ENCODE assay signal across 1 cellular context in the genomic region with DNA sequence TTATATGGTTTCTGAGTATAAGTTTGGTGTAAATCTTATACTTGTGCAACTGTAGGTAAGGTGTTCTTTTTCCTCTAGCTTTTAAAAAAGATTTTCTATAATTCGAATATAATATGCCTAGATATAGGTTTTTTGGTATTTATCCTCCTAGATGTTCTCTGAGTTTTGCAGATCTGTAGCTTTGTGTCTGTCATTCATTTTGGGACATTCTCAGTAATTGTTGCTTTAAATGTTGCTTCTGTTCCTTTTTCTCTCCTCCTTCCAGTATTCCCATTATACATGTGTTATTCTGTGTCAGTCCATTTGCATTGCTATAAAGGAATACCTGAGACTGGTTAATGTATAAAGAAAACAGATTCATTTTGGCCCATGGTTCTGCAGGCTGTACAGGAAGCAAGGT.
TF ChIP-seq lines count a peak whose summit lies in the region.

No MANE protein-coding gene starts in this region.

TF ChIP-seq in IMR-90, 13 proteins besides CTCF, POLR2A, EP300 and RAD21 (continued from another document):
- no peak for TF ChIP-seq USF2 (IDR thresholded peaks at IDR 0.05; ENCODE audit: low read depth, low read length)
- TF ChIP-seq CEBPB (IDR thresholded peaks at IDR 0.05; ENCODE audit: low read depth, low read length): no peak
- TF ChIP-seq NFE2L2 (IDR thresholded peaks at IDR 0.05; ENCODE audit: low read depth, low read length): no peak
- TF ChIP-seq MAZ (IDR thresholded peaks at IDR 0.05; ENCODE audit: borderline replicate concordance, low read depth, low read length): no peak
- no peak for TF ChIP-seq RCOR1 (IDR thresholded peaks at IDR 0.05; ENCODE audit: insufficient replicate concordance, low read length)
- no peak for TF ChIP-seq SMC3 (IDR thresholded peaks at IDR 0.05; ENCODE audit: low read depth, low read length)
